ENCODE assay signal across 1 cellular context in the genomic region with DNA sequence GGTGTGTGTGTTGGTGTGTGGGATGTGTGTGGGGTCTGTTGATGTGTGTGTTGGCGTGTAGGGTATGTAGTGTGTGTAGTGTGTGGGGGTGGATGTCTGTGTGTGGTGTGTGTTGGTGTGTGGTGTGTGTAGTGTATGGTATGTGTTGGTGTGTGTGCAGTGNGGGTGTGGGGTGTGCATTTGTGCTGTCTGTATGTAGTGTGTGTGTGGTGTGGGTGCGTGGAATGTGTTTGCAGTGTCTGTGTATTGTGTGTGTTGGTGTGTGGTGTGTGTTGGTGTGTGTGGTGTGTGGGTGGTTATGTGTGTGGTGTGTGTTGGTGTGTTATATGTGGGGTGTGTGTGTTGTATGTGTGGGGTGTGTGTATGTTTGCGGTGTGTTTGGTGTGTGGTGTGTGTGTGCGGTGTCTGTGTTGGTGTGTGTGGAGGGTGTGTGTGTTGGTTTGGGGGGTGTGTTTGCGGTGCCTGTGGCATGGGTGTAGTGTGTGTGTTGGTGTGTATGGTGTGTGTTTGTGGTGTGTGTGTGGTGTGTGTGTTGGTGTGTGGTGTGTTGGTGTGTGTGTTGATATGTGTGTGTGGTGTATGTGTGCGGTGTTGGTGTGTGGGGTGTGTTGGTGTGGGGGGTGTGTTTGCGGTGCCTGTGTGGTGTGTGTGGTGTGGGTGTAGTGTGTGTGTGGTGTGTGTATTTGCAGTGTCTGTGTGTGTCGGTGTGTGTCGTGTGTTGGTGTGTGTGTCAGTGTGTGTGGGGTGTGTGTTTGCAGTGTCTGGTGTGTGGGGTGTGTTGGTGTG.
TF ChIP-seq lines count a peak whose summit lies in the region.

No MANE protein-coding gene starts in this region.

TF ChIP-seq in HepG2, 621 proteins besides CTCF, POLR2A, EP300 and RAD21:
- TF ChIP-seq HNRNPH1 (optimal IDR thresholded peaks at IDR 0.05; ENCODE audit: low read depth, low read length) (no peak), ZNF160 (CRISPR knock-in tag; IDR thresholded peaks at IDR 0.05) (no peak), ZNF850 (CRISPR knock-in tag; conservative IDR thresholded peaks at IDR 0.05) (no peak), KAT7 (CRISPR knock-in tag; IDR thresholded peaks at IDR 0.05; ENCODE audit: borderline replicate concordance) (no peak), ZNF431 (CRISPR knock-in tag; IDR thresholded peaks at IDR 0.05; ENCODE audit: borderline replicate concordance, low read depth) (0 out of 2 replicates have a peak, but pooled peaks have one; percentile 36), ZNF766 (CRISPR knock-in tag; IDR thresholded peaks at IDR 0.05; ENCODE audit: borderline replicate concordance) (no peak), ATM (IDR thresholded peaks at IDR 0.05; ENCODE audit: borderline replicate concordance) (peak; percentile 8; the same call in 1 of the 2 replicates), ZNF629 (CRISPR knock-in tag; conservative IDR thresholded peaks at IDR 0.05) (no peak), PHB2 (IDR thresholded peaks at IDR 0.05; ENCODE audit: partially characterized antibody) (no peak), HNRNPL (IDR thresholded peaks at IDR 0.05; ENCODE audit: low read depth, low read length) (0 out of 2 replicates have a peak, but pooled peaks have one; percentile 57), SAFB2 (CRISPR knock-in tag; IDR thresholded peaks at IDR 0.05; ENCODE audit: borderline replicate concordance, low read depth) (peak; percentile 27; the same call in 1 of the 2 replicates), RELA (CRISPR knock-in tag; IDR thresholded peaks at IDR 0.05) (no peak), NR3C1 (CRISPR knock-in tag; IDR thresholded peaks at IDR 0.05) (no peak)
- TF ChIP-seq, protein P1, sequence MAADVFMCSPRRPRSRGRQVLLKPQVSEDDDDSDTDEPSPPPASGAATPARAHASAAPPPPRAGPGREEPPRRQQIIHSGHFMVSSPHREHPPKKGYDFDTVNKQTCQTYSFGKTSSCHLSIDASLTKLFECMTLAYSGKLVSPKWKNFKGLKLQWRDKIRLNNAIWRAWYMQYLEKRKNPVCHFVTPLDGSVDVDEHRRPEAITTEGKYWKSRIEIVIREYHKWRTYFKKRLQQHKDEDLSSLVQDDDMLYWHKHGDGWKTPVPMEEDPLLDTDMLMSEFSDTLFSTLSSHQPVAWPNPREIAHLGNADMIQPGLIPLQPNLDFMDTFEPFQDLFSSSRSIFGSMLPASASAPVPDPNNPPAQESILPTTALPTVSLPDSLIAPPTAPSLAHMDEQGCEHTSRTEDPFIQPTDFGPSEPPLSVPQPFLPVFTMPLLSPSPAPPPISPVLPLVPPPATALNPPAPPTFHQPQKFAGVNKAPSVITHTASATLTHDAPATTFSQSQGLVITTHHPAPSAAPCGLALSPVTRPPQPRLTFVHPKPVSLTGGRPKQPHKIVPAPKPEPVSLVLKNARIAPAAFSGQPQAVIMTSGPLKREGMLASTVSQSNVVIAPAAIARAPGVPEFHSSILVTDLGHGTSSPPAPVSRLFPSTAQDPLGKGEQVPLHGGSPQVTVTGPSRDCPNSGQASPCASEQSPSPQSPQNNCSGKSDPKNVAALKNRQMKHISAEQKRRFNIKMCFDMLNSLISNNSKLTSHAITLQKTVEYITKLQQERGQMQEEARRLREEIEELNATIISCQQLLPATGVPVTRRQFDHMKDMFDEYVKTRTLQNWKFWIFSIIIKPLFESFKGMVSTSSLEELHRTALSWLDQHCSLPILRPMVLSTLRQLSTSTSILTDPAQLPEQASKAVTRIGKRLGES (CRISPR knock-in tag; IDR thresholded peaks at IDR 0.05; ENCODE audit: borderline replicate concordance): no peak
